ENCODE assay signal across 22 cellular contexts in the genomic region with DNA sequence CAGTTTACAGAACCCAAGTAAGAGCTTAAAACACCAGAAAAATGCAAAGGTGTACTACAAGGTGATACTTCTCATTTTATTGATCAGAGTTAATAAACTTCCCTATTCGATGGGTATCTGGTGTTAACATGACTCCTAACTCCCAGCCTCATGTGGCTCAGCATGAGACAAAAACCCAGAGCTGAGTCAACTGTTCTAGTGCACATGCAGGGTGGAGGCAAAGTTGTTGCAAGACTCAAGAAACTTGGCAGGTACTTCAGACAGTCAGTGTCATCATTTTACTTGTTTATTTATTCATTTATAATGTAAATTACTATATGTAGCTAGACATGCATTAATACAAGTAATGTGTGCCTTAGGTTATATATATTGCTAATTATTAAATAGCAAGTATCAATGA.
A peak's percentile ranks its signal among the peaks of the same experiment; 100 is the strongest.
DNase-seq lines count a peak whose midpoint lies in the region; ATAC-seq and TF ChIP-seq lines count a peak whose summit lies in the region.
"Had no signal": no experiment of that assay in that cellular context is flagged by ENCODE, and none has a peak within 500 bp of the region (broad histone marks: within the 10 kb centered on the region; RNA-seq: fewer than 3 reads in every experiment).

No MANE protein-coding gene starts in this region.

- CTCF ChIA-PET in MCF 10A (lab: Yijun Ruan, JAX) = no interaction called here

- no peaks in the 10 kb centered on the region for H3K36me3 Mint-ChIP-seq in MCF 10A (ENCODE audit: insufficient read depth, unreplicated experiment)
- H3K36me3 Mint-ChIP-seq: CD8-positive, alpha-beta memory T cell; naive B cell had no signal

- no peak overlapping the region for H3K4me3 ChIP-seq in breast epithelium
- no peak overlapping the region for H3K4me3 ChIP-seq in fibroblast of pulmonary artery (replicated peaks; ENCODE audit: low read depth, low read length)
- H3K4me3 ChIP-seq: gastrocnemius medialis, GM12878, GM23338, SJSA1, stomach had no signal

- H3K36me3 ChIP-seq in breast epithelium = no peaks in the 10 kb centered on the region
- H3K36me3 ChIP-seq: gastrocnemius medialis, SJSA1, stomach had no signal

- BruUV-seq in MCF 10A (replicated peaks; lab: Mats Ljungman, UMichigan) = no TSS peak

- peaks cover 21% of the 10 kb centered on the region for H3K4me1 Mint-ChIP-seq in MCF 10A (ENCODE audit: insufficient read depth, unreplicated experiment)
- H3K4me1 Mint-ChIP-seq: activated CD4-positive, alpha-beta T cell treated with anti-CD3 and anti-CD28 coated beads for 36 hours; CD8-positive, alpha-beta memory T cell; GM23338; naive B cell had no signal

- H3K9me3 Mint-ChIP-seq in MCF 10A (ENCODE audit: unreplicated experiment) = peaks cover 6% of the 10 kb centered on the region
- H3K9me3 Mint-ChIP-seq: GM23338 had no signal

- DNase-seq in MCF 10A (ENCODE audit: unreplicated experiment) (peak; percentile 87), breast epithelium (ENCODE audit: low spot score in 2 of 2) (no peak), amniotic epithelial cell (ENCODE audit: low read depth) (peak; percentile 61), fibroblast of pulmonary artery (ENCODE audit: low read depth) (peak; percentile 48), stromal cell of bone marrow (ENCODE audit: low read depth) (peak; percentile 75), NCI-H187 (lab: John Stamatoyannopoulos, UW) (no peak)
- DNase-seq: 8988T; activated CD4-positive, alpha-beta T cell treated with anti-CD3 and anti-CD28 coated beads for 36 hours; activated gamma-delta T cell treated with Interleukin-2 at 50 U/mL for 16 hours; CD8-positive, alpha-beta memory T cell; gastrocnemius medialis; left ventricle myocardium superior; naive B cell; NCI-H1417 treated with DMSO at 0.1 percent for 48 hours; NCI-H345; stomach; T-helper 9 cell had no signal

- no peaks in the 10 kb centered on the region for H3K27me3 ChIP-seq in breast epithelium
- H3K27me3 ChIP-seq: gastrocnemius medialis, SJSA1, stomach had no signal

- H3K4me3 Mint-ChIP-seq in MCF 10A (ENCODE audit: unreplicated experiment) = no peak overlapping the region
- H3K4me3 Mint-ChIP-seq: activated CD4-positive, alpha-beta T cell treated with anti-CD3 and anti-CD28 coated beads for 36 hours; CD8-positive, alpha-beta memory T cell; GM23338; naive B cell had no signal

- H3K27ac ChIP-seq in breast epithelium = no peak overlapping the region
- H3K27ac ChIP-seq: gastrocnemius medialis, SJSA1, stomach had no signal

- no peaks in the 10 kb centered on the region for H3K4me1 ChIP-seq in breast epithelium
- H3K4me1 ChIP-seq: gastrocnemius medialis, stomach had no signal

- intact Hi-C loops in MCF 10A (cut with micrococcal nuclease) = loop anchor here (2.0 kb wide), 3 partner anchors 50 to 216 kb away; a partner anchor contains a TSS
- intact Hi-C loops in breast epithelium (cut with DNase I; ENCODE audit: low total_unique reads) = no loop called here

- no peak for TF ChIP-seq POLR2A in breast epithelium (IDR thresholded peaks at IDR 0.05)

- ATAC-seq in HG03139 (IDR thresholded peaks at IDR 0.05; ENCODE audit: unreplicated experiment) (no peak), GM21576 (IDR thresholded peaks at IDR 0.05; ENCODE audit: unreplicated experiment) (no peak)
- ATAC-seq: activated CD4-positive, alpha-beta T cell treated with anti-CD3 and anti-CD28 coated beads for 36 hours; gastrocnemius medialis; GM12878; GM23338; left ventricle myocardium superior had no signal

- no peak overlapping the region for H3K27ac Mint-ChIP-seq in MCF 10A (ENCODE audit: low read depth, unreplicated experiment)
- H3K27ac Mint-ChIP-seq: activated CD4-positive, alpha-beta T cell treated with anti-CD3 and anti-CD28 coated beads for 36 hours; CD8-positive, alpha-beta memory T cell; GM23338; naive B cell had no signal

- no peaks in the 10 kb centered on the region for H3K9me3 ChIP-seq in breast epithelium
- H3K9me3 ChIP-seq: gastrocnemius medialis, SJSA1, stomach had no signal

- no peaks in the 10 kb centered on the region for H3K27me3 Mint-ChIP-seq in MCF 10A (ENCODE audit: insufficient read depth, unreplicated experiment)
- H3K27me3 Mint-ChIP-seq: activated CD4-positive, alpha-beta T cell treated with anti-CD3 and anti-CD28 coated beads for 36 hours; CD8-positive, alpha-beta memory T cell; naive B cell had no signal

- POLR2A ChIA-PET in MCF 10A (lab: Yijun Ruan, JAX) = interaction anchor here (1.2 to 4.7 kb wide), 4 partner anchors 51 to 215 kb away, joined by 4 to 56 read pairs (median 8); a partner anchor contains a TSS

- no peak for TF ChIP-seq CTCF in MCF 10A (IDR thresholded peaks at IDR 0.05; ENCODE audit: unreplicated experiment)
- no peak for TF ChIP-seq CTCF in breast epithelium (IDR thresholded peaks at IDR 0.05)
- no peak for TF ChIP-seq CTCF in fibroblast of pulmonary artery (IDR thresholded peaks at IDR 0.05; ENCODE audit: low read length, missing control alignments)

Comparison
In these comparisons a context has a peak if more than half of its experiments do, and no peak if none do; other contexts are left out.
1. DNase-seq: peak in MCF 10A (single experiment), amniotic epithelial cell (single experiment), fibroblast of pulmonary artery (single experiment) and stromal cell of bone marrow (single experiment); none in breast epithelium (0 of 2) and NCI-H187 (0 of 2).